12 cellular contexts compared by ENCODE assay signal in genomic region chr2:53129851-53130250, GRCh38.
DNase-seq lines count a peak whose midpoint lies in the region; ATAC-seq and TF ChIP-seq lines count a peak whose summit lies in the region.
"Had no signal": no experiment of that assay in that cellular context is flagged by ENCODE, and none has a peak within 500 bp of the region (broad histone marks: within the 10 kb centered on the region; RNA-seq: fewer than 3 reads in every experiment).

No MANE protein-coding gene starts in this region.

- no peak overlapping the region for H4K91ac ChIP-seq in neuronal stem cell (ENCODE audit: low read depth, low read length, poor library complexity)

- no peak overlapping the region for H4K8ac ChIP-seq in neuronal stem cell (ENCODE audit: low read depth, low read length)

- WGBS in neuronal stem cell (ENCODE audit: extremely low coverage in 2 of 2, insufficient read length in 2 of 2, insufficient replicate concordance in 1 of 2), 2 donors: no CpG with 5 or more reads among the region's 1 CpG

- no peak overlapping the region for H3K23ac ChIP-seq in neuronal stem cell (ENCODE audit: low read depth, low read length, poor library complexity)

- H3K9me3 ChIP-seq in adipocyte (ENCODE audit: control insufficient read depth, low read length) (no peaks in the 10 kb centered on the region), colonic mucosa (no peaks in the 10 kb centered on the region), neuronal stem cell (replicated peaks in 1 of 2; ENCODE audit: control insufficient read depth in 2 of 2, insufficient read depth in 1 of 2, low read depth in 1 of 2, low read length in 2 of 2) (no peaks in the 10 kb centered on the region)
- H3K9me3 ChIP-seq: gastroesophageal sphincter had no signal

- intact Hi-C loops in colonic mucosa (cut with DNase I): no loop called here

- H3K9ac ChIP-seq in adipocyte (ENCODE audit: low read length) (no peak overlapping the region), colonic mucosa (ENCODE audit: low read depth in 2 of 2, low read length in 2 of 2) (no peak overlapping the region), neuronal stem cell (ENCODE audit: low read depth, low read length, poor library complexity) (no peak overlapping the region)

- no peak overlapping the region for H2AFZ ChIP-seq in neuronal stem cell (ENCODE audit: low read length)

- H2AK5ac ChIP-seq in neuronal stem cell (ENCODE audit: low read depth, low read length): no peak overlapping the region

- TF ChIP-seq CTCF in colonic mucosa (IDR thresholded peaks at IDR 0.05): no peak

- no peaks in the 10 kb centered on the region for H3K27me3 ChIP-seq in adipocyte (replicated peaks; ENCODE audit: control insufficient read depth, insufficient read depth, low read length)
- no peaks in the 10 kb centered on the region for H3K27me3 ChIP-seq in colonic mucosa
- H3K27me3 ChIP-seq in neuronal stem cell (ENCODE audit: control insufficient read depth in 3 of 3, insufficient read depth in 3 of 3, low read depth in 1 of 3, low read length in 3 of 3): no peaks in the 10 kb centered on the region
- H3K27me3 ChIP-seq: gastroesophageal sphincter had no signal

- H3K79me1 ChIP-seq in neuronal stem cell (ENCODE audit: low read depth, low read length): no peaks in the 10 kb centered on the region

- no peak overlapping the region for H3K4me2 ChIP-seq in neuronal stem cell (ENCODE audit: insufficient read depth, low read length, poor library complexity, severe bottlenecking)

- H3K4ac ChIP-seq in neuronal stem cell (ENCODE audit: low read length): no peak overlapping the region

- H3K4me1 ChIP-seq in adipocyte (ENCODE audit: control insufficient read depth, insufficient read depth, low read length) (peaks cover 16% of the 10 kb centered on the region), colonic mucosa (no peaks in the 10 kb centered on the region), neuronal stem cell (ENCODE audit: control insufficient read depth in 2 of 2, insufficient read depth in 1 of 2, low read depth in 1 of 2, low read length in 2 of 2) (no peaks in the 10 kb centered on the region)
- H3K4me1 ChIP-seq: gastroesophageal sphincter had no signal

- H3K27ac ChIP-seq in colonic mucosa (no peak overlapping the region), neuronal stem cell (replicated peaks; ENCODE audit: low read length) (no peak overlapping the region)
- H3K27ac ChIP-seq: gastroesophageal sphincter had no signal

- no peaks in the 10 kb centered on the region for H3K36me3 ChIP-seq in adipocyte (ENCODE audit: control insufficient read depth, insufficient read depth, low read length, severe bottlenecking)
- H3K36me3 ChIP-seq in colonic mucosa: no peaks in the 10 kb centered on the region
- no peaks in the 10 kb centered on the region for H3K36me3 ChIP-seq in neuronal stem cell (replicated peaks in 1 of 2; ENCODE audit: control insufficient read depth in 2 of 2, insufficient read depth in 2 of 2, low read length in 2 of 2)
- H3K36me3 ChIP-seq: gastroesophageal sphincter had no signal

- H3K18ac ChIP-seq in neuronal stem cell (ENCODE audit: low read length): no peak overlapping the region

- no peak overlapping the region for H2BK15ac ChIP-seq in neuronal stem cell (ENCODE audit: low read length)

- no peak overlapping the region for H2BK5ac ChIP-seq in neuronal stem cell (ENCODE audit: low read length)

- no peak overlapping the region for H2BK120ac ChIP-seq in neuronal stem cell (ENCODE audit: low read depth, low read length)

- no peak for ATAC-seq in GM21737 (IDR thresholded peaks at IDR 0.05; ENCODE audit: unreplicated experiment)
- ATAC-seq: gastroesophageal sphincter had no signal

- H3K4me3 ChIP-seq in adipocyte (ENCODE audit: low read length) (no peak overlapping the region), colonic mucosa (no peak overlapping the region), neuronal stem cell (ENCODE audit: low read length in 2 of 2) (no peak overlapping the region)
- H3K4me3 ChIP-seq: gastroesophageal sphincter had no signal

- H2BK12ac ChIP-seq in neuronal stem cell (ENCODE audit: low read length): no peak overlapping the region

- DNase-seq in AG08395 (ENCODE audit: low spot score) (peak; percentile 2), HS-5 (ENCODE audit: low read depth) (peak; percentile 60), adipocyte (ENCODE audit: low read depth) (peak; percentile 84), hepatic stellate cell (ENCODE audit: low spot score) (peak; percentile 1), colonic mucosa (no peak), neuronal stem cell (ENCODE audit: low spot score) (no peak), NCI-H446 treated with DMSO at 0.1 percent for 48 hours (lab: John Stamatoyannopoulos, UW) (no peak)
- DNase-seq: CD4-positive, CD25-positive, alpha-beta regulatory T cell; NCI-H69; stimulated activated CD4-positive, alpha-beta T cell treated with anti-CD3 and anti-CD28 coated beads, Interleukin-15, amount 100 ng/mL, for 24 hours had no signal

- no peak overlapping the region for H3K14ac ChIP-seq in neuronal stem cell (ENCODE audit: low read length)

Comparison
In these comparisons a context has a peak if more than half of its experiments do, and no peak if none do; other contexts are left out.
1. DNase-seq: peak in AG08395 (single experiment), HS-5 (single experiment), adipocyte (single experiment) and hepatic stellate cell (single experiment); none in colonic mucosa (single experiment), neuronal stem cell (single experiment) and NCI-H446 treated with DMSO at 0.1 percent for 48 hours (single experiment).